ENCODE assay signal across 25 cellular contexts in genomic region chr12:6909421-6910145, GRCh38. TPM values are rescaled to one million over a fixed set of nuclear protein-coding genes. Genes with fewer than 3 reads are reported as not detected.
"Had no signal": no experiment of that assay in that cellular context is flagged by ENCODE, and none has a peak within 500 bp of the region (broad histone marks: within the 10 kb centered on the region; RNA-seq: fewer than 3 reads in every experiment).

No MANE protein-coding gene starts in this region.

- H3K27me3 Mint-ChIP-seq: activated T-cell treated with anti-CD3 and anti-CD28 coated beads, Interleukin-2, amount 50 U/mL, for 24 hours; activated T-helper 17 cell treated with anti-CD3 and anti-CD28 coated beads, Interleukin-2, amount 50 U/mL, for 72 hours; stimulated activated memory B cell treated with anti-CD40 and anti-IgM and Interleukin-4, amounts not matched to agents 10 μg/mL and 1 μg/mL and 100 μg/mL, for 72 hours had no signal

- H3K27ac Mint-ChIP-seq: activated naive CD4-positive, alpha-beta T cell treated with anti-CD3 and anti-CD28 coated beads, Interleukin-2, amount 50 U/mL, for 72 hours; activated T-cell treated with anti-CD3 and anti-CD28 coated beads, Interleukin-2, amount 50 U/mL, for 24 hours; activated T-helper 17 cell treated with anti-CD3 and anti-CD28 coated beads, Interleukin-2, amount 50 U/mL, for 72 hours; natural killer cell; stimulated activated memory B cell treated with anti-CD40 and anti-IgM and Interleukin-4, amounts not matched to agents 10 μg/mL and 1 μg/mL and 100 μg/mL, for 72 hours had no signal

- H3K36me3 ChIP-seq: ovary, right atrium auricular region had no signal

- DNase-seq: activated CD4-positive, CD25-positive, alpha-beta regulatory T cell treated with anti-CD3 and anti-CD28 coated beads, Interleukin-2, amount 50 U/mL, for 72 hours; activated CD8-positive, alpha-beta memory T cell treated with anti-CD3 and anti-CD28 coated beads for 24 hours; activated CD8-positive, alpha-beta memory T cell treated with anti-CD3 and anti-CD28 coated beads, Interleukin-2, amount 50 U/mL, for 4 hours; activated T-cell treated with anti-CD3 and anti-CD28 coated beads, Interleukin-2, amount 50 U/mL, for 24 hours; amygdala; esophagus squamous epithelium; left ventricle myocardium superior; midbrain; natural killer cell; psoas muscle; stimulated activated CD4-positive, alpha-beta T cell treated with anti-CD3 and anti-CD28 coated beads, Interleukin-2, amount 100 ng/mL, for 24 hours; stomach; WERI-Rb-1 had no signal

- H3K9me3 ChIP-seq: esophagus squamous epithelium, gastroesophageal sphincter, ovary, psoas muscle, right atrium auricular region, stomach, suprapubic skin, tibial nerve had no signal

- H3K4me3 Mint-ChIP-seq: activated T-cell treated with anti-CD3 and anti-CD28 coated beads, Interleukin-2, amount 50 U/mL, for 24 hours; activated T-helper 17 cell treated with anti-CD3 and anti-CD28 coated beads, Interleukin-2, amount 50 U/mL, for 72 hours; natural killer cell; stimulated activated memory B cell treated with anti-CD40 and anti-IgM and Interleukin-4, amounts not matched to agents 10 μg/mL and 1 μg/mL and 100 μg/mL, for 72 hours had no signal

- H3K9me3 Mint-ChIP-seq: activated naive CD4-positive, alpha-beta T cell treated with anti-CD3 and anti-CD28 coated beads, Interleukin-2, amount 50 U/mL, for 72 hours; activated T-cell treated with anti-CD3 and anti-CD28 coated beads, Interleukin-2, amount 50 U/mL, for 24 hours; activated T-helper 17 cell treated with anti-CD3 and anti-CD28 coated beads, Interleukin-2, amount 50 U/mL, for 72 hours; natural killer cell; stimulated activated memory B cell treated with anti-CD40 and anti-IgM and Interleukin-4, amounts not matched to agents 10 μg/mL and 1 μg/mL and 100 μg/mL, for 72 hours had no signal

- H3K4me1 ChIP-seq: psoas muscle had no signal

- ATAC-seq: activated T-helper 17 cell treated with anti-CD3 and anti-CD28 coated beads, Interleukin-2, amount 50 U/mL, for 72 hours; gastroesophageal sphincter; left ventricle myocardium superior; natural killer cell; psoas muscle; stimulated activated memory B cell treated with anti-CD40 and anti-IgM and Interleukin-4, amounts not matched to agents 10 μg/mL and 1 μg/mL and 100 μg/mL, for 72 hours had no signal

- H3K27me3 ChIP-seq: gastroesophageal sphincter, ovary, right atrium auricular region, suprapubic skin, tibial nerve had no signal

- H3K4me3 ChIP-seq: coronary artery, esophagus squamous epithelium, gastroesophageal sphincter, ovary, psoas muscle, right atrium auricular region, skin epidermis, stomach, suprapubic skin, tibial nerve had no signal

- H3K36me3 Mint-ChIP-seq: activated naive CD4-positive, alpha-beta T cell treated with anti-CD3 and anti-CD28 coated beads, Interleukin-2, amount 50 U/mL, for 72 hours; natural killer cell; stimulated activated memory B cell treated with anti-CD40 and anti-IgM and Interleukin-4, amounts not matched to agents 10 μg/mL and 1 μg/mL and 100 μg/mL, for 72 hours had no signal

- H3K27ac ChIP-seq: coronary artery, esophagus squamous epithelium, gastroesophageal sphincter, ovary, psoas muscle, right atrium auricular region, skin epidermis, stomach, suprapubic skin, tibial nerve, WERI-Rb-1 had no signal

RNA-seq across cellular contexts. Expression of gene RNU7-1, which starts 34.0 kb away (rescaled TPM):
- total RNA-seq: activated naive CD4-positive, alpha-beta T cell treated with anti-CD3 and anti-CD28 coated beads, Interleukin-2, amount 50 U/mL, for 72 hours; activated T-helper 17 cell treated with anti-CD3 and anti-CD28 coated beads, Interleukin-2, amount 50 U/mL, for 72 hours; bronchial epithelial cell; esophagus squamous epithelium; gastroesophageal sphincter; left ventricle myocardium superior; natural killer cell; ovary; psoas muscle; right atrium auricular region; stomach; suprapubic skin; tibial nerve; urinary bladder had no signal
